ENCODE assay signal across 11 cellular contexts in the genomic region with DNA sequence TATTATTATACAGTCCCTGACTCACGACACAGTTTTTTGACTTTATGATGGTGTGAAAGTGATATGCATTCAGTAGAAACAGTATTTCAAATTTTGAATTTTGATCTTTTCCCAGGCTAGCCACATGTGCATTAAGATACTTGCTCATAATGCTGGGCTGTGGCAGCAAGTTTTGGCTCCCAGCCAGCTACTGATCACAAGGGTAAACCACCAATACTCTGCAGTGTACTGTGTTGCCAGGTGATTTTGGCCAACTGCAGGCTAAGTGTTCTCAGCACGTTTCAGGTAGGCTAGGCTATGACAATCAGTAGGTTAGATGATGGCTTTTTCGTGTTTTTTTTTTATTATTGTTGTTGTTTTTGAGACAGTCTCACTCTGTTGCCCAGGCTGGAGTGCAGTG.
DNase-seq lines count a peak whose midpoint lies in the region; TF ChIP-seq lines count a peak whose summit lies in the region.
"Had no signal": no experiment of that assay in that cellular context is flagged by ENCODE, and none has a peak within 500 bp of the region (broad histone marks: within the 10 kb centered on the region; RNA-seq: fewer than 3 reads in every experiment).

No MANE protein-coding gene starts in this region.

- H3K27me3 Mint-ChIP-seq in mesothelial cell of epicardium (ENCODE audit: low read depth): no peaks in the 10 kb centered on the region

- 78 to 81% (median 79%) methylated on average over 3 of the region's 3 CpGs for WGBS in adrenal gland, 4 donors

- H3K9me3 Mint-ChIP-seq in mesothelial cell of epicardium: no peaks in the 10 kb centered on the region

- no peaks in the 10 kb centered on the region for H3K9me3 ChIP-seq in adrenal gland (replicated peaks in 1 of 3)
- H3K9me3 ChIP-seq: A549, psoas muscle had no signal

- peaks cover 62 to 94% of the 10 kb centered on the region in 2 donors for H3K4me1 ChIP-seq in adrenal gland (replicated peaks in 1 of 2)

- intact Hi-C loops in adrenal gland (cut with DNase I): loop anchor here in 1 of 2 donors (5.0 kb wide), 1 partner anchor 71 kb away; a partner anchor contains a TSS

- H3K36me3 Mint-ChIP-seq in mesothelial cell of epicardium: peaks cover 4% of the 10 kb centered on the region

- DNase-seq in NCI-H1417 (lab: John Stamatoyannopoulos, UW): peak; percentile 32 to 73 (median 37)
- DNase-seq in NCI-H1417 treated with DMSO at 0.1 percent for 48 hours (lab: John Stamatoyannopoulos, UW): no peak
- DNase-seq in NCI-H2029 treated with DMSO at 0.1 percent for 48 hours (lab: John Stamatoyannopoulos, UW): peak; percentile 22
- peak; percentile 46 to 85 (median 76) for DNase-seq in adrenal gland
- DNase-seq in mesothelial cell of epicardium (ENCODE audit: low spot score in 2 of 2, unreplicated experiment in 2 of 2): no peak
- DNase-seq in NOMO-1 (lab: John Stamatoyannopoulos, UW; ENCODE audit: unreplicated experiment in 2 of 2): no peak
- no peak for DNase-seq in nucleus accumbens (lab: John Stamatoyannopoulos, UW)
- no peak for DNase-seq in GM10266 (ENCODE audit: extremely low spot score)
- DNase-seq: Kasumi-1, psoas muscle had no signal

- H3K27ac ChIP-seq in adrenal gland: peak overlapping the region in 1 of 5 donors; percentile 93

- no peak for TF ChIP-seq CTCF in adrenal gland (IDR thresholded peaks at IDR 0.05)
- TF ChIP-seq CTCF in mesothelial cell of epicardium (IDR thresholded peaks at IDR 0.05; ENCODE audit: unreplicated experiment): no peak
- no peak for TF ChIP-seq CTCF in GM10266 (IDR thresholded peaks at IDR 0.05; ENCODE audit: control insufficient read depth, insufficient read depth, low read depth, missing control alignments)

- no peak overlapping the region for H3K4me3 Mint-ChIP-seq in mesothelial cell of epicardium

- peaks cover 0 to under 1% of the 10 kb centered on the region in 2 donors for H3K36me3 ChIP-seq in adrenal gland (replicated peaks in 1 of 2)

- peaks cover 64% of the 10 kb centered on the region for H3K4me1 Mint-ChIP-seq in mesothelial cell of epicardium

- H3K4me3 ChIP-seq in adrenal gland: no peak overlapping the region
- H3K4me3 ChIP-seq: A549, psoas muscle had no signal

- TF ChIP-seq POLR2A in adrenal gland (IDR thresholded peaks at IDR 0.05): no peak

- H3K27ac Mint-ChIP-seq in mesothelial cell of epicardium: peak overlapping the region; percentile 48

- no peaks in the 10 kb centered on the region for H3K27me3 ChIP-seq in adrenal gland

Comparison
In these comparisons a context has a peak if more than half of its experiments do, and no peak if none do; other contexts are left out.
1. DNase-seq: peak in NCI-H1417 (3 of 3), NCI-H2029 treated with DMSO at 0.1 percent for 48 hours (single experiment) and adrenal gland (7 of 7); none in NCI-H1417 treated with DMSO at 0.1 percent for 48 hours (single experiment), mesothelial cell of epicardium (0 of 2), NOMO-1 (0 of 2), nucleus accumbens (0 of 56) and GM10266 (single experiment).